ENCODE assay signal across 19 cellular contexts in genomic region chr22:44786610-44787009, GRCh38. TPM values are rescaled to one million over a fixed set of nuclear protein-coding genes. Genes with fewer than 3 reads are reported as not detected.
"Had no signal": no experiment of that assay in that cellular context is flagged by ENCODE, and none has a peak within 500 bp of the region (broad histone marks: within the 10 kb centered on the region; RNA-seq: fewer than 3 reads in every experiment).

No MANE protein-coding gene starts in this region.

- DNase-seq: IMR-90, MV-4-11, NCI-H1048, NCI-H1105, NCI-H1417, NCI-H1436 treated with DMSO at 0.1 percent for 48 hours, NCI-H1694, NCI-H187 treated with DMSO at 0.1 percent for 48 hours, NCI-H2029 treated with DMSO at 0.1 percent for 48 hours, NCI-H2171 treated with DMSO at 0.1 percent for 48 hours, NCI-H345, NCI-H446 treated with DMSO at 0.1 percent for 48 hours, NCI-H510A treated with DMSO at 0.1 percent for 48 hours, NCI-H526, Right ventricle myocardium superior, RPMI8226, SIG-M5 had no signal

RNA-seq across cellular contexts. Expression of gene ARHGAP8, which starts 34.2 kb away (rescaled TPM):
- total RNA-seq: LHCN-M2, Right ventricle myocardium superior, SJSA1 had no signal
